ENCODE assay signal across 23 cellular contexts in genomic region chr1:45842786-45843185, GRCh38. TPM values are rescaled to one million over a fixed set of nuclear protein-coding genes. Genes with fewer than 3 reads are reported as not detected.
A peak's percentile ranks its signal among the peaks of the same experiment; 100 is the strongest.
DNase-seq lines count a peak whose midpoint lies in the region; TF ChIP-seq lines count a peak whose summit lies in the region.
"Had no signal": no experiment of that assay in that cellular context is flagged by ENCODE, and none has a peak within 500 bp of the region (broad histone marks: within the 10 kb centered on the region; RNA-seq: fewer than 3 reads in every experiment).

No MANE protein-coding gene starts in this region.

- no peak overlapping the region for H3K14ac ChIP-seq in mesenchymal stem cell (ENCODE audit: low read length in 2 of 2)

- H3F3A ChIP-seq in MM.1S (ENCODE audit: insufficient read depth, low read length): no peaks in the 10 kb centered on the region

- H3K27ac ChIP-seq in MM.1S (ENCODE audit: low read length) (peak overlapping the region; percentile 26; the same call in 1 of the 2 replicates), mesenchymal stem cell (ENCODE audit: low read length, poor library complexity, severe bottlenecking) (no peak overlapping the region)
- H3K27ac ChIP-seq: A549, colonic mucosa, esophagus squamous epithelium, stomach, tibial nerve had no signal

- no peak overlapping the region for H2AFZ ChIP-seq in MM.1S (ENCODE audit: low read length)
- H2AFZ ChIP-seq in mesenchymal stem cell (ENCODE audit: low read depth, low read length): no peak overlapping the region
- H2AFZ ChIP-seq: GM23338 had no signal

- H3K4me3 ChIP-seq in MM.1S (ENCODE audit: low read length) (peak overlapping the region; percentile 7; the same call in 1 of the 2 replicates), mesenchymal stem cell (ENCODE audit: insufficient read depth in 1 of 2, low read depth in 1 of 2, low read length in 2 of 2) (no peak overlapping the region)
- H3K4me3 ChIP-seq: A549, colonic mucosa, esophagus squamous epithelium, GM23338, spleen, stomach, tibial nerve had no signal

- H2BK12ac ChIP-seq in mesenchymal stem cell (ENCODE audit: low read length in 2 of 2): no peak overlapping the region

- no peak overlapping the region for H3K4ac ChIP-seq in mesenchymal stem cell (ENCODE audit: low read depth in 1 of 2, low read length in 2 of 2)

- peaks cover 22% of the 10 kb centered on the region for H3K79me1 ChIP-seq in mesenchymal stem cell (replicated peaks; ENCODE audit: low read length, poor library complexity, severe bottlenecking)

- no peak overlapping the region for H3K18ac ChIP-seq in mesenchymal stem cell (ENCODE audit: low read depth in 1 of 2, low read length in 2 of 2)

- H3K23ac ChIP-seq in mesenchymal stem cell (ENCODE audit: low read length in 2 of 2): no peak overlapping the region

- H3K4me1 ChIP-seq in MM.1S (ENCODE audit: low read length) (0 out of 2 replicates have a peak, but pooled peaks cover 3% of the 10 kb centered on the region), mesenchymal stem cell (ENCODE audit: control insufficient read depth, insufficient read depth, low read depth, low read length) (peaks cover 3% of the 10 kb centered on the region)

- H3K4me2 ChIP-seq in MM.1S (ENCODE audit: low read depth, low read length) (peak overlapping the region; percentile 72), mesenchymal stem cell (ENCODE audit: low read length, poor library complexity, severe bottlenecking) (no peak overlapping the region)
- H3K4me2 ChIP-seq: GM23338 had no signal

- no peak overlapping the region for H2BK15ac ChIP-seq in mesenchymal stem cell (ENCODE audit: low read depth, poor library complexity, severe bottlenecking)

- H3K9ac ChIP-seq in MM.1S (ENCODE audit: low read length) (peak overlapping the region; percentile 11; the same call in 1 of the 2 replicates), mesenchymal stem cell (ENCODE audit: low read length) (peak overlapping the region; percentile 26)

- no peak for DNase-seq in activated CD4-positive, alpha-beta T cell treated with anti-CD3 and anti-CD28 coated beads, Interleukin-2, amount 10 ng/mL, durations not matched to agents 7 days and 5 days
- DNase-seq in activated CD4-positive, alpha-beta T cell treated with anti-CD3 and anti-CD28 coated beads for 4 hours: no peak
- DNase-seq in MM.1S: no peak
- no peak for DNase-seq in activated T-helper 2 cell treated with anti-CD3 and anti-CD28 coated beads, Interferon-gamma antibody, Interleukin-2, Interleukin-4, amounts not matched to agents 10 μg/mL and 5 μg/mL and 100 μg/mL, durations not matched to agents 14 hours and 24 hours and 36 hours (ENCODE audit: low spot score)
- DNase-seq in mesenchymal stem cell: no peak
- no peak for DNase-seq in A172 (ENCODE audit: low spot score)
- no peak for DNase-seq in T1000 (lab: John Stamatoyannopoulos, UW)
- no peak for DNase-seq in NCI-H82 treated with DMSO at 0.1 percent for 48 hours (lab: John Stamatoyannopoulos, UW; ENCODE audit: unreplicated experiment)
- DNase-seq: activated CD4-positive, alpha-beta T cell treated with anti-CD3 and anti-CD28 coated beads, Interleukin-2, amount 50 U/mL, for 1 hour; brain microvascular endothelial cell; colonic mucosa; COR-L47; DND-41; esophagus squamous epithelium; NCI-H187; SHP77; spleen; stimulated activated CD4-positive, alpha-beta T cell treated with anti-CD3 and anti-CD28 coated beads, Interleukin-4, amount 100 ng/mL, for 1 hour; stomach had no signal

- no peak overlapping the region for H3K4me3 Mint-ChIP-seq in activated CD4-positive, alpha-beta T cell treated with anti-CD3 and anti-CD28 coated beads, Interleukin-2, amount 10 ng/mL, durations not matched to agents 7 days and 5 days
- H3K4me3 Mint-ChIP-seq in activated T-helper 2 cell treated with anti-CD3 and anti-CD28 coated beads, Interferon-gamma antibody, Interleukin-2, Interleukin-4, amounts not matched to agents 10 μg/mL and 5 μg/mL and 100 μg/mL, durations not matched to agents 14 hours and 24 hours and 36 hours (ENCODE audit: low read depth): no peak overlapping the region
- H3K4me3 Mint-ChIP-seq: GM23338, naive B cell had no signal

- H3K27me3 Mint-ChIP-seq in activated CD4-positive, alpha-beta T cell treated with anti-CD3 and anti-CD28 coated beads, Interleukin-2, amount 10 ng/mL, durations not matched to agents 7 days and 5 days: no peaks in the 10 kb centered on the region
- no peaks in the 10 kb centered on the region for H3K27me3 Mint-ChIP-seq in activated T-helper 2 cell treated with anti-CD3 and anti-CD28 coated beads, Interferon-gamma antibody, Interleukin-2, Interleukin-4, amounts not matched to agents 10 μg/mL and 5 μg/mL and 100 μg/mL, durations not matched to agents 14 hours and 24 hours and 36 hours (ENCODE audit: low read depth)
- H3K27me3 Mint-ChIP-seq: naive B cell had no signal

- H3K36me3 Mint-ChIP-seq in activated CD4-positive, alpha-beta T cell treated with anti-CD3 and anti-CD28 coated beads, Interleukin-2, amount 10 ng/mL, durations not matched to agents 7 days and 5 days (ENCODE audit: low read depth): peaks cover 2% of the 10 kb centered on the region
- H3K36me3 Mint-ChIP-seq in activated T-helper 2 cell treated with anti-CD3 and anti-CD28 coated beads, Interferon-gamma antibody, Interleukin-2, Interleukin-4, amounts not matched to agents 10 μg/mL and 5 μg/mL and 100 μg/mL, durations not matched to agents 14 hours and 24 hours and 36 hours (ENCODE audit: low read depth): peaks cover 8% of the 10 kb centered on the region
- H3K36me3 Mint-ChIP-seq: naive B cell had no signal

- CTCF ChIA-PET in activated CD4-positive, alpha-beta T cell treated with anti-CD3 and anti-CD28 coated beads, Interleukin-2, amount 10 ng/mL, durations not matched to agents 7 days and 5 days (lab: Charles Lee): no interaction called here

- H3K9me3 ChIP-seq in MM.1S (replicated peaks; ENCODE audit: insufficient read depth, low read length) (no peaks in the 10 kb centered on the region), mesenchymal stem cell (ENCODE audit: control insufficient read depth, low read length) (no peaks in the 10 kb centered on the region)
- H3K9me3 ChIP-seq: A549, colonic mucosa, esophagus squamous epithelium, spleen, stomach, tibial nerve had no signal

- H3K79me2 ChIP-seq in MM.1S (ENCODE audit: low read length): peaks cover 43% of the 10 kb centered on the region

- H3K9me3 Mint-ChIP-seq in activated CD4-positive, alpha-beta T cell treated with anti-CD3 and anti-CD28 coated beads, Interleukin-2, amount 10 ng/mL, durations not matched to agents 7 days and 5 days: no peaks in the 10 kb centered on the region
- H3K9me3 Mint-ChIP-seq in activated T-helper 2 cell treated with anti-CD3 and anti-CD28 coated beads, Interferon-gamma antibody, Interleukin-2, Interleukin-4, amounts not matched to agents 10 μg/mL and 5 μg/mL and 100 μg/mL, durations not matched to agents 14 hours and 24 hours and 36 hours: no peaks in the 10 kb centered on the region
- H3K9me3 Mint-ChIP-seq: GM23338, naive B cell had no signal

- H3K36me3 ChIP-seq in MM.1S (replicated peaks; ENCODE audit: insufficient read depth, low read length): no peaks in the 10 kb centered on the region
- H3K36me3 ChIP-seq in mesenchymal stem cell (ENCODE audit: control insufficient read depth in 1 of 2, insufficient read depth in 2 of 2, low read depth in 1 of 2, low read length in 2 of 2): peaks cover 0 to 3% of the 10 kb centered on the region in 2 experiments
- H3K36me3 ChIP-seq: brain microvascular endothelial cell, colonic mucosa, esophagus squamous epithelium, spleen, stomach had no signal

- no peak for TF ChIP-seq CTCF in MM.1S (IDR thresholded peaks at IDR 0.05; ENCODE audit: low read length)

- no CpG with 5 or more reads among the region's 1 CpG for WGBS in mesenchymal stem cell

- no peaks in the 10 kb centered on the region for H3K27me3 ChIP-seq in MM.1S (replicated peaks; ENCODE audit: insufficient read depth, low read length)
- no peaks in the 10 kb centered on the region for H3K27me3 ChIP-seq in mesenchymal stem cell (ENCODE audit: control insufficient read depth in 1 of 2, insufficient read depth in 1 of 2, low read length in 2 of 2)
- H3K27me3 ChIP-seq: brain microvascular endothelial cell, colonic mucosa, esophagus squamous epithelium, spleen, stomach, tibial nerve had no signal

- no peak overlapping the region for H4K91ac ChIP-seq in mesenchymal stem cell (ENCODE audit: low read length)

- H2AK5ac ChIP-seq in mesenchymal stem cell (ENCODE audit: low read length, severe bottlenecking): no peak overlapping the region

- no peaks in the 10 kb centered on the region for H3K9me2 ChIP-seq in MM.1S (replicated peaks; ENCODE audit: insufficient read depth, low read length)

- H4K8ac ChIP-seq in mesenchymal stem cell (ENCODE audit: low read length): no peak overlapping the region

- H2BK5ac ChIP-seq in mesenchymal stem cell (ENCODE audit: low read depth, low read length, poor library complexity, severe bottlenecking): peak overlapping the region; percentile 82

- POLR2A ChIA-PET in activated CD4-positive, alpha-beta T cell treated with anti-CD3 and anti-CD28 coated beads, Interleukin-2, amount 10 ng/mL, durations not matched to agents 7 days and 5 days (lab: Charles Lee): no interaction called here

- no peaks in the 10 kb centered on the region for H4K20me1 ChIP-seq in MM.1S (ENCODE audit: insufficient read depth, low read length)

- intact Hi-C loops in activated T-helper 2 cell treated with anti-CD3 and anti-CD28 coated beads, Interferon-gamma antibody, Interleukin-2, Interleukin-4, amounts not matched to agents 10 μg/mL and 5 μg/mL and 100 μg/mL, durations not matched to agents 14 hours and 24 hours and 36 hours (cut with micrococcal nuclease): no loop called here

- peaks cover 14% of the 10 kb centered on the region for H3K4me1 Mint-ChIP-seq in activated CD4-positive, alpha-beta T cell treated with anti-CD3 and anti-CD28 coated beads, Interleukin-2, amount 10 ng/mL, durations not matched to agents 7 days and 5 days
- peaks cover 14% of the 10 kb centered on the region for H3K4me1 Mint-ChIP-seq in activated T-helper 2 cell treated with anti-CD3 and anti-CD28 coated beads, Interferon-gamma antibody, Interleukin-2, Interleukin-4, amounts not matched to agents 10 μg/mL and 5 μg/mL and 100 μg/mL, durations not matched to agents 14 hours and 24 hours and 36 hours (ENCODE audit: low read depth)

- H2BK120ac ChIP-seq in mesenchymal stem cell (ENCODE audit: low read depth, low read length): no peak overlapping the region

- peak overlapping the region; percentile 86 for H3K27ac Mint-ChIP-seq in activated CD4-positive, alpha-beta T cell treated with anti-CD3 and anti-CD28 coated beads, Interleukin-2, amount 10 ng/mL, durations not matched to agents 7 days and 5 days
- H3K27ac Mint-ChIP-seq in activated T-helper 2 cell treated with anti-CD3 and anti-CD28 coated beads, Interferon-gamma antibody, Interleukin-2, Interleukin-4, amounts not matched to agents 10 μg/mL and 5 μg/mL and 100 μg/mL, durations not matched to agents 14 hours and 24 hours and 36 hours: peak overlapping the region; percentile 81
- H3K27ac Mint-ChIP-seq: GM23338 had no signal

RNA-seq across cellular contexts. Expression of gene MAST2, which starts 39.4 kb away (rescaled TPM):
- 10 to 100 TPM; 25.2 to 26.3 TPM for total RNA-seq in activated CD4-positive, alpha-beta T cell treated with anti-CD3 and anti-CD28 coated beads, Interleukin-2, amount 10 ng/mL, durations not matched to agents 7 days and 5 days
- 33.4 and 38.6 TPM in 2 replicates for total RNA-seq in activated T-helper 2 cell treated with anti-CD3 and anti-CD28 coated beads, Interferon-gamma antibody, Interleukin-2, Interleukin-4, amounts not matched to agents 10 μg/mL and 5 μg/mL and 100 μg/mL, durations not matched to agents 14 hours and 24 hours and 36 hours
- polyA plus RNA-seq in mesenchymal stem cell (2013, experiment 1 of 2): 16.4 TPM
- 14.9 TPM for polyA plus RNA-seq in mesenchymal stem cell (2013, experiment 2 of 2)
- total RNA-seq in A172 (2014; rRNA removed; shearing (Covaris generic)): 18.4 and 19.5 TPM in 2 replicates
